In genomic region chr1:204402391-204402790, GRCh38 we compare ENCODE assay signal across 19 cellular contexts. TPM values are rescaled to one million over a fixed set of nuclear protein-coding genes. Genes with fewer than 3 reads are reported as not detected.
DNase-seq lines count a peak whose midpoint lies in the region; ATAC-seq and TF ChIP-seq lines count a peak whose summit lies in the region.
"Had no signal": no experiment of that assay in that cellular context is flagged by ENCODE, and none has a peak within 500 bp of the region (broad histone marks: within the 10 kb centered on the region; RNA-seq: fewer than 3 reads in every experiment).

No MANE protein-coding gene starts in this region.

- TF ChIP-seq CTCF in WTC11 (IDR thresholded peaks at IDR 0.05) = no peak

- H3K4me1 Mint-ChIP-seq in activated CD4-positive, alpha-beta T cell treated with anti-CD3 and anti-CD28 coated beads for 36 hours = peaks cover 20% of the 10 kb centered on the region
- peaks cover 15% of the 10 kb centered on the region for H3K4me1 Mint-ChIP-seq in activated CD4-positive, alpha-beta T cell treated with anti-CD3 and anti-CD28 coated beads, Interleukin-2, amount 10 ng/mL, durations not matched to agents 24 days and 14 days
- peaks cover 26% of the 10 kb centered on the region for H3K4me1 Mint-ChIP-seq in activated naive CD4-positive, alpha-beta T cell treated with anti-CD3 and anti-CD28 coated beads, Interleukin-2, amount 50 U/mL, for 24 hours
- H3K4me1 Mint-ChIP-seq in WTC11 = peaks cover 4% of the 10 kb centered on the region
- H3K4me1 Mint-ChIP-seq in stimulated activated effector memory CD8-positive, alpha-beta T cell treated with anti-CD3 and anti-CD28 coated beads, Interleukin-12 subunit alpha, Interleukin-12 subunit beta, amount 100 ng/mL, for 72 hours = peaks cover 22% of the 10 kb centered on the region

- POLR2A ChIA-PET in activated CD4-positive, alpha-beta T cell treated with anti-CD3 and anti-CD28 coated beads for 36 hours (lab: Charles Lee) = no interaction called here
- POLR2A ChIA-PET in WTC11 (lab: Charles Lee) = no interaction called here

- H3K27ac Mint-ChIP-seq in activated CD4-positive, alpha-beta T cell treated with anti-CD3 and anti-CD28 coated beads for 36 hours = peak overlapping the region; percentile 37
- no peak overlapping the region for H3K27ac Mint-ChIP-seq in activated CD4-positive, alpha-beta T cell treated with anti-CD3 and anti-CD28 coated beads, Interleukin-2, amount 10 ng/mL, durations not matched to agents 24 days and 14 days
- peak overlapping the region; percentile 51 for H3K27ac Mint-ChIP-seq in activated naive CD4-positive, alpha-beta T cell treated with anti-CD3 and anti-CD28 coated beads, Interleukin-2, amount 50 U/mL, for 24 hours
- no peak overlapping the region for H3K27ac Mint-ChIP-seq in WTC11
- H3K27ac Mint-ChIP-seq in stimulated activated effector memory CD8-positive, alpha-beta T cell treated with anti-CD3 and anti-CD28 coated beads, Interleukin-12 subunit alpha, Interleukin-12 subunit beta, amount 100 ng/mL, for 72 hours = peak overlapping the region; percentile 11

- no peaks in the 10 kb centered on the region for H3K9me3 Mint-ChIP-seq in activated CD4-positive, alpha-beta T cell treated with anti-CD3 and anti-CD28 coated beads for 36 hours (ENCODE audit: low read depth)
- H3K9me3 Mint-ChIP-seq in activated CD4-positive, alpha-beta T cell treated with anti-CD3 and anti-CD28 coated beads, Interleukin-2, amount 10 ng/mL, durations not matched to agents 24 days and 14 days = no peaks in the 10 kb centered on the region
- no peaks in the 10 kb centered on the region for H3K9me3 Mint-ChIP-seq in activated naive CD4-positive, alpha-beta T cell treated with anti-CD3 and anti-CD28 coated beads, Interleukin-2, amount 50 U/mL, for 24 hours
- no peaks in the 10 kb centered on the region for H3K9me3 Mint-ChIP-seq in WTC11
- no peaks in the 10 kb centered on the region for H3K9me3 Mint-ChIP-seq in stimulated activated effector memory CD8-positive, alpha-beta T cell treated with anti-CD3 and anti-CD28 coated beads, Interleukin-12 subunit alpha, Interleukin-12 subunit beta, amount 100 ng/mL, for 72 hours
- H3K9me3 Mint-ChIP-seq: IgD-negative memory B cell had no signal

- no peaks in the 10 kb centered on the region for H3K27me3 Mint-ChIP-seq in activated CD4-positive, alpha-beta T cell treated with anti-CD3 and anti-CD28 coated beads for 36 hours
- no peaks in the 10 kb centered on the region for H3K27me3 Mint-ChIP-seq in activated CD4-positive, alpha-beta T cell treated with anti-CD3 and anti-CD28 coated beads, Interleukin-2, amount 10 ng/mL, durations not matched to agents 24 days and 14 days
- H3K27me3 Mint-ChIP-seq in activated naive CD4-positive, alpha-beta T cell treated with anti-CD3 and anti-CD28 coated beads, Interleukin-2, amount 50 U/mL, for 24 hours = no peaks in the 10 kb centered on the region
- H3K27me3 Mint-ChIP-seq in WTC11 (ENCODE audit: low read depth) = no peaks in the 10 kb centered on the region
- H3K27me3 Mint-ChIP-seq: IgD-negative memory B cell had no signal

- CTCF ChIA-PET in activated CD4-positive, alpha-beta T cell treated with anti-CD3 and anti-CD28 coated beads for 36 hours (lab: Charles Lee) = interaction anchor here (0.6 to 1.6 kb wide), 4 partner anchors 24 to 239 kb away, joined by 3 read pairs; no protein-coding TSS in a partner anchor
- CTCF ChIA-PET in WTC11 (lab: Charles Lee) = no interaction called here

- H3K36me3 Mint-ChIP-seq in activated CD4-positive, alpha-beta T cell treated with anti-CD3 and anti-CD28 coated beads for 36 hours (ENCODE audit: low read depth) = peaks cover 67% of the 10 kb centered on the region
- peaks cover 61% of the 10 kb centered on the region for H3K36me3 Mint-ChIP-seq in activated CD4-positive, alpha-beta T cell treated with anti-CD3 and anti-CD28 coated beads, Interleukin-2, amount 10 ng/mL, durations not matched to agents 24 days and 14 days (ENCODE audit: low read depth)
- peaks cover 12% of the 10 kb centered on the region for H3K36me3 Mint-ChIP-seq in activated naive CD4-positive, alpha-beta T cell treated with anti-CD3 and anti-CD28 coated beads, Interleukin-2, amount 50 U/mL, for 24 hours
- H3K36me3 Mint-ChIP-seq in WTC11 = peaks cover 24% of the 10 kb centered on the region
- H3K36me3 Mint-ChIP-seq in stimulated activated effector memory CD8-positive, alpha-beta T cell treated with anti-CD3 and anti-CD28 coated beads, Interleukin-12 subunit alpha, Interleukin-12 subunit beta, amount 100 ng/mL, for 72 hours = peaks cover 100% of the 10 kb centered on the region

- ATAC-seq in activated CD4-positive, alpha-beta T cell treated with anti-CD3 and anti-CD28 coated beads for 36 hours = no peak
- ATAC-seq in WTC11 (no peak), GM19455 (IDR thresholded peaks at IDR 0.05; ENCODE audit: unreplicated experiment) (no peak)
- no peak for ATAC-seq in stimulated activated effector memory CD8-positive, alpha-beta T cell treated with anti-CD3 and anti-CD28 coated beads, Interleukin-12 subunit alpha, Interleukin-12 subunit beta, amount 100 ng/mL, for 72 hours

- H3K4me3 Mint-ChIP-seq in activated CD4-positive, alpha-beta T cell treated with anti-CD3 and anti-CD28 coated beads for 36 hours = no peak overlapping the region
- no peak overlapping the region for H3K4me3 Mint-ChIP-seq in activated CD4-positive, alpha-beta T cell treated with anti-CD3 and anti-CD28 coated beads, Interleukin-2, amount 10 ng/mL, durations not matched to agents 24 days and 14 days
- H3K4me3 Mint-ChIP-seq in activated naive CD4-positive, alpha-beta T cell treated with anti-CD3 and anti-CD28 coated beads, Interleukin-2, amount 50 U/mL, for 24 hours = no peak overlapping the region
- H3K4me3 Mint-ChIP-seq in WTC11 = no peak overlapping the region
- H3K4me3 Mint-ChIP-seq in stimulated activated effector memory CD8-positive, alpha-beta T cell treated with anti-CD3 and anti-CD28 coated beads, Interleukin-12 subunit alpha, Interleukin-12 subunit beta, amount 100 ng/mL, for 72 hours = no peak overlapping the region
- H3K4me3 Mint-ChIP-seq: IgD-negative memory B cell had no signal

- intact Hi-C loops in activated CD4-positive, alpha-beta T cell treated with anti-CD3 and anti-CD28 coated beads for 36 hours (cut with DNase I, micrococcal nuclease) = loop anchor here in 1 of 2 experiments (10.0 kb wide), 1 partner anchor 778 kb away; the partner anchor contains the start of gene ATP2B4
- intact Hi-C loops in activated CD4-positive, alpha-beta T cell treated with anti-CD3 and anti-CD28 coated beads, Interleukin-2, amount 10 ng/mL, durations not matched to agents 24 days and 14 days (cut with micrococcal nuclease) = no loop called here

- DNase-seq in activated CD4-positive, alpha-beta T cell treated with anti-CD3 and anti-CD28 coated beads for 36 hours = no peak
- no peak for DNase-seq in activated CD4-positive, alpha-beta T cell treated with anti-CD3 and anti-CD28 coated beads, Interleukin-2, amount 10 ng/mL, durations not matched to agents 24 days and 14 days
- no peak for DNase-seq in activated naive CD4-positive, alpha-beta T cell (lab: John Stamatoyannopoulos, UW)
- DNase-seq in WTC11 (ENCODE audit: low spot score) = no peak
- no peak for DNase-seq in stimulated activated effector memory CD8-positive, alpha-beta T cell treated with anti-CD3 and anti-CD28 coated beads, Interleukin-12 subunit alpha, Interleukin-12 subunit beta, amount 100 ng/mL, for 72 hours (ENCODE audit: low spot score in 2 of 2)
- DNase-seq in stimulated activated naive CD4-positive, alpha-beta T cell (lab: John Stamatoyannopoulos, UW) = no peak
- DNase-seq: 8988T, AML-193, C1 segment of cervical spinal cord, Karpas-422, NCI-H1694, NCI-H446, NCI-H526, Peyer's patch, SJCRH30 had no signal

TF ChIP-seq in WTC11, 78 proteins besides CTCF, POLR2A, EP300 and RAD21:
- no peak for TF ChIP-seq PREB (CRISPR knock-in tag; IDR thresholded peaks at IDR 0.05; ENCODE audit: borderline replicate concordance)
- TF ChIP-seq ZNF121 (CRISPR knock-in tag; IDR thresholded peaks at IDR 0.05) = peak; percentile 62; the same call in 1 of the 2 replicates

RNA-seq across cellular contexts. Expression of gene PPP1R15B, which starts 9.2 kb away (rescaled TPM):
- 10 to 100 TPM; 55.9 to 57.6 TPM for total RNA-seq in activated CD4-positive, alpha-beta T cell treated with anti-CD3 and anti-CD28 coated beads for 36 hours
- 70.9 and 74.0 TPM in 2 replicates for total RNA-seq in activated CD4-positive, alpha-beta T cell treated with anti-CD3 and anti-CD28 coated beads, Interleukin-2, amount 10 ng/mL, durations not matched to agents 24 days and 14 days
- total RNA-seq in WTC11 (2021) = 43.7 to 47.7 TPM (median 44.6 TPM) in 3 replicates

RNA-seq across cellular contexts. Expression of gene PLEKHA6, which starts 42.7 kb away (rescaled TPM):
- total RNA-seq in activated CD4-positive, alpha-beta T cell treated with anti-CD3 and anti-CD28 coated beads for 36 hours = under 1 TPM; 0.86 to 0.87 TPM
- 0.07 and 0.47 TPM in 2 replicates for total RNA-seq in activated CD4-positive, alpha-beta T cell treated with anti-CD3 and anti-CD28 coated beads, Interleukin-2, amount 10 ng/mL, durations not matched to agents 24 days and 14 days
- total RNA-seq in WTC11 (2021) = 9.2 to 11.6 TPM (median 11.0 TPM) in 3 replicates
- total RNA-seq: OCI-LY7 had no signal

Comparison
In these comparisons a context has a peak if more than half of its experiments do, and no peak if none do; other contexts are left out.
1. H3K27ac Mint-ChIP-seq: peak in activated CD4-positive, alpha-beta T cell treated with anti-CD3 and anti-CD28 coated beads for 36 hours (single experiment), activated naive CD4-positive, alpha-beta T cell treated with anti-CD3 and anti-CD28 coated beads, Interleukin-2, amount 50 U/mL, for 24 hours (single experiment) and stimulated activated effector memory CD8-positive, alpha-beta T cell treated with anti-CD3 and anti-CD28 coated beads, Interleukin-12 subunit alpha, Interleukin-12 subunit beta, amount 100 ng/mL, for 72 hours (single experiment); none in activated CD4-positive, alpha-beta T cell treated with anti-CD3 and anti-CD28 coated beads, Interleukin-2, amount 10 ng/mL, durations not matched to agents 24 days and 14 days (single experiment) and WTC11 (single experiment).